ENCODE assay signal across 9 cellular contexts in genomic region chr2:231613655-231614558, GRCh38. TPM values are rescaled to one million over a fixed set of nuclear protein-coding genes. Genes with fewer than 3 reads are reported as not detected.
DNase-seq lines count a peak whose midpoint lies in the region; ATAC-seq and TF ChIP-seq lines count a peak whose summit lies in the region.
"Had no signal": no experiment of that assay in that cellular context is flagged by ENCODE, and none has a peak within 500 bp of the region (broad histone marks: within the 10 kb centered on the region; RNA-seq: fewer than 3 reads in every experiment).

No MANE protein-coding gene starts in this region.

- peaks cover 0 to 2% of the 10 kb centered on the region in 2 donors for H3K9me3 ChIP-seq in lung (ENCODE audit: control insufficient read depth in 2 of 2, insufficient read depth in 1 of 2, low read length in 1 of 2)

- H3K4me3 ChIP-seq in lung, result peak overlapping the region; percentile 48

- H3K27ac ChIP-seq in lung (ENCODE audit: low read depth in 1 of 2, low read length in 1 of 2), result peak overlapping the region; percentile 97 to 99

- TF ChIP-seq CTCF in lung (IDR thresholded peaks at IDR 0.05; ENCODE audit: control extremely low read depth, extremely low read depth), result no peak

- peak; percentile 89 for DNase-seq in AG08396 (ENCODE audit: low spot score)
- DNase-seq in NCI-H510A (lab: John Stamatoyannopoulos, UW), result peak; percentile 99
- peak; percentile 90 to 93 for DNase-seq in activated CD4-positive, alpha-beta T cell treated with anti-CD3 and anti-CD28 coated beads, Interleukin-2, amount 50 U/mL, for 48 hours
- peak; percentile 95 for DNase-seq in ecto neural progenitor cell (ENCODE audit: low spot score)
- peak; percentile 74 for DNase-seq in lung (ENCODE audit: low spot score)
- peak; percentile 77 to 87 for DNase-seq in stimulated activated CD4-positive, alpha-beta T cell treated with anti-CD3 and anti-CD28 coated beads, Interleukin-4, amount 100 ng/mL, for 48 hours (ENCODE audit: low read depth in 2 of 2)

- peaks cover 4 to 23% of the 10 kb centered on the region in 2 donors for H3K4me1 ChIP-seq in lung (ENCODE audit: control insufficient read depth in 2 of 2, insufficient read depth in 2 of 2, low read length in 2 of 2)

- ATAC-seq in GM18861 (IDR thresholded peaks at IDR 0.05; ENCODE audit: unreplicated experiment) (peak; percentile 64), HG03060 (IDR thresholded peaks at IDR 0.05; ENCODE audit: low read depth, unreplicated experiment) (peak; percentile 50), lung (ENCODE audit: insufficient read depth, low FRiP score) (peak; percentile 77)

- H3K27me3 ChIP-seq in lung (ENCODE audit: control insufficient read depth, insufficient read depth), result no peaks in the 10 kb centered on the region

- no peaks in the 10 kb centered on the region for H3K36me3 ChIP-seq in lung (ENCODE audit: control insufficient read depth in 2 of 2, insufficient read depth in 2 of 2, low read length in 2 of 2)

- 1% methylated on average over 67 to 86 of the region's 86 CpGs for WGBS in lung, 2 donors

RNA-seq across cellular contexts. Expression of gene TEX44, which starts 21.2 kb away (rescaled TPM):
- not detected for total RNA-seq in lung
- polyA plus RNA-seq in lung, result not detected
- total RNA-seq: SK-MEL-5 had no signal

Comparison
In these comparisons a context has a peak if more than half of its experiments do, and no peak if none do; other contexts are left out.
1. Peak in every context shown above with its lines: DNase-seq, ATAC-seq, H3K4me3 ChIP-seq and H3K27ac ChIP-seq.